In genomic region chr12:122811777-122812176, GRCh38 we compare ENCODE assay signal across 16 cellular contexts. TPM values are rescaled to one million over a fixed set of nuclear protein-coding genes. Genes with fewer than 3 reads are reported as not detected.
DNase-seq lines count a peak whose midpoint lies in the region; ATAC-seq and TF ChIP-seq lines count a peak whose summit lies in the region.
"Had no signal": no experiment of that assay in that cellular context is flagged by ENCODE, and none has a peak within 500 bp of the region (broad histone marks: within the 10 kb centered on the region; RNA-seq: fewer than 3 reads in every experiment).

No MANE protein-coding gene starts in this region.

- DNase-seq in Karpas-422 (peak; percentile 29), fibroblast of gingiva (ENCODE audit: low read depth) (peak; percentile 25), osteoblast (ENCODE audit: insufficient read length, low spot score, missing footprints) (peak; percentile 76), T-helper 17 cell (no peak), Right ventricle myocardium superior (no peak)
- DNase-seq: CD8-positive, alpha-beta T cell; COR-L47; DND-41; GDM1; GM23248; H7 had no signal

- H3K27ac ChIP-seq in Karpas-422 (ENCODE audit: low read length) (no peak overlapping the region), osteoblast (ENCODE audit: low read depth, low read length) (no peak overlapping the region)
- H3K27ac ChIP-seq: A549, GM23248, HL-60 had no signal

- H3K9ac ChIP-seq in Karpas-422 (ENCODE audit: low read length) = no peak overlapping the region
- H3K9ac ChIP-seq: GM23248 had no signal

- no peak for TF ChIP-seq CTCF in osteoblast (IDR thresholded peaks at IDR 0.05; ENCODE audit: extremely low read depth, low read depth, low read length)

- intact Hi-C loops in Right ventricle myocardium superior (cut with DNase I) = no loop called here

- no peaks in the 10 kb centered on the region for H3K36me3 Mint-ChIP-seq in T-helper 17 cell (ENCODE audit: low read depth)
- H3K36me3 Mint-ChIP-seq: CD14-positive monocyte; CD8-positive, alpha-beta T cell had no signal

- no peaks in the 10 kb centered on the region for H3K9me2 ChIP-seq in Karpas-422 (replicated peaks; ENCODE audit: insufficient read depth, low read length)

- no peaks in the 10 kb centered on the region for H3K27me3 ChIP-seq in Karpas-422 (ENCODE audit: low read length)
- H3K27me3 ChIP-seq in osteoblast (ENCODE audit: insufficient read depth, low read length) = no peaks in the 10 kb centered on the region

- H3K4me2 ChIP-seq in Karpas-422 (ENCODE audit: low read depth, low read length, poor library complexity, severe bottlenecking) (no peak overlapping the region), osteoblast (ENCODE audit: insufficient read depth, low read length) (no peak overlapping the region)
- H3K4me2 ChIP-seq: A549 had no signal

- no peaks in the 10 kb centered on the region for H3K27me3 Mint-ChIP-seq in T-helper 17 cell

- H3K27ac Mint-ChIP-seq in T-helper 17 cell = no peak overlapping the region
- H3K27ac Mint-ChIP-seq: CD8-positive, alpha-beta T cell had no signal

- H2AFZ ChIP-seq in Karpas-422 (ENCODE audit: low read length) (no peak overlapping the region), osteoblast (ENCODE audit: low read length) (no peak overlapping the region)
- H2AFZ ChIP-seq: GM23248 had no signal

- no peak overlapping the region for H3K4me3 ChIP-seq in Karpas-422 (ENCODE audit: low read length)
- no peak overlapping the region for H3K4me3 ChIP-seq in osteoblast (ENCODE audit: insufficient read depth, low read length)
- H3K4me3 ChIP-seq: A549, GM23248 had no signal

- H3K9me3 ChIP-seq in Karpas-422 (ENCODE audit: low read length) (no peaks in the 10 kb centered on the region), osteoblast (ENCODE audit: low read depth, low read length) (no peaks in the 10 kb centered on the region), T-helper 17 cell (ENCODE audit: control insufficient read depth, low read length, poor library complexity, severe bottlenecking) (no peaks in the 10 kb centered on the region)
- H3K9me3 ChIP-seq: A549 had no signal

- H3K79me2 ChIP-seq in Karpas-422 (ENCODE audit: low read length) (no peaks in the 10 kb centered on the region), osteoblast (ENCODE audit: insufficient read depth, low read length) (no peaks in the 10 kb centered on the region)

- no peak for ATAC-seq in T-helper 17 cell
- no peak for ATAC-seq in GM18873 (IDR thresholded peaks at IDR 0.05; ENCODE audit: low FRiP score, unreplicated experiment)
- ATAC-seq in Right ventricle myocardium superior (ENCODE audit: poor library complexity) = no peak
- ATAC-seq in GM18511 (IDR thresholded peaks at IDR 0.05; ENCODE audit: unreplicated experiment) = no peak
- ATAC-seq: A549; CD8-positive, alpha-beta T cell had no signal

- H3K4me1 Mint-ChIP-seq in T-helper 17 cell = peaks cover 3% of the 10 kb centered on the region

- no peaks in the 10 kb centered on the region for H4K20me1 ChIP-seq in Karpas-422 (ENCODE audit: insufficient read depth, low read depth, low read length)
- H4K20me1 ChIP-seq in osteoblast (ENCODE audit: insufficient read depth, low read length) = no peaks in the 10 kb centered on the region

- H3K4me3 Mint-ChIP-seq in T-helper 17 cell = no peak overlapping the region
- H3K4me3 Mint-ChIP-seq: CD14-positive monocyte; CD8-positive, alpha-beta T cell had no signal

- H3K4me1 ChIP-seq in Karpas-422 (ENCODE audit: low read length) (peaks cover 7% of the 10 kb centered on the region), osteoblast (ENCODE audit: insufficient read depth, low read length) (no peaks in the 10 kb centered on the region)
- H3K4me1 ChIP-seq: A549 had no signal

- H3K36me3 ChIP-seq in Karpas-422 (ENCODE audit: insufficient read depth, low read length) = no peaks in the 10 kb centered on the region
- H3K36me3 ChIP-seq in osteoblast (ENCODE audit: insufficient read depth, low read length) = no peaks in the 10 kb centered on the region

RNA-seq across cellular contexts. Expression of gene HIP1R, which starts 23.5 kb away (rescaled TPM):
- 19.4 and 42.9 TPM in 2 replicates for total RNA-seq in Karpas-422 (2014; rRNA removed; shearing (Covaris generic); ENCODE audit: low replicate concordance)
- total RNA-seq in osteoblast (19.4 and 21.0 TPM in 2 replicates), T-helper 17 cell (10 to 100 TPM; 61.5 to 67.4 TPM), Right ventricle myocardium superior (12.9 TPM)

RNA-seq across cellular contexts. Expression of gene CCDC62, which starts 37.4 kb away (rescaled TPM):
- 0.47 and 2.2 TPM in 2 replicates for total RNA-seq in Karpas-422 (2014; rRNA removed; shearing (Covaris generic); ENCODE audit: low replicate concordance)
- total RNA-seq in osteoblast = 0.36 and 1.2 TPM in 2 replicates
- total RNA-seq in T-helper 17 cell = under 1 TPM; 0.35 to 0.63 TPM
- 0.91 TPM for total RNA-seq in Right ventricle myocardium superior

RNA-seq across cellular contexts. Expression of gene DENR, which starts 59.2 kb away (rescaled TPM):
- total RNA-seq in Karpas-422 (2014; rRNA removed; shearing (Covaris generic); ENCODE audit: low replicate concordance) = 53.4 and 72.8 TPM in 2 replicates
- 37.4 and 44.5 TPM in 2 replicates for total RNA-seq in osteoblast
- 10 to 100 TPM; 35.5 to 37.3 TPM for total RNA-seq in T-helper 17 cell
- 24.3 TPM for total RNA-seq in Right ventricle myocardium superior

Comparison
In these comparisons a context has a peak if more than half of its experiments do, and no peak if none do; other contexts are left out.
1. DNase-seq: peak in Karpas-422 (single experiment), fibroblast of gingiva (single experiment) and osteoblast (single experiment); none in T-helper 17 cell (0 of 3) and Right ventricle myocardium superior (single experiment).